ENCODE assay signal across 8 cellular contexts in the genomic region with DNA sequence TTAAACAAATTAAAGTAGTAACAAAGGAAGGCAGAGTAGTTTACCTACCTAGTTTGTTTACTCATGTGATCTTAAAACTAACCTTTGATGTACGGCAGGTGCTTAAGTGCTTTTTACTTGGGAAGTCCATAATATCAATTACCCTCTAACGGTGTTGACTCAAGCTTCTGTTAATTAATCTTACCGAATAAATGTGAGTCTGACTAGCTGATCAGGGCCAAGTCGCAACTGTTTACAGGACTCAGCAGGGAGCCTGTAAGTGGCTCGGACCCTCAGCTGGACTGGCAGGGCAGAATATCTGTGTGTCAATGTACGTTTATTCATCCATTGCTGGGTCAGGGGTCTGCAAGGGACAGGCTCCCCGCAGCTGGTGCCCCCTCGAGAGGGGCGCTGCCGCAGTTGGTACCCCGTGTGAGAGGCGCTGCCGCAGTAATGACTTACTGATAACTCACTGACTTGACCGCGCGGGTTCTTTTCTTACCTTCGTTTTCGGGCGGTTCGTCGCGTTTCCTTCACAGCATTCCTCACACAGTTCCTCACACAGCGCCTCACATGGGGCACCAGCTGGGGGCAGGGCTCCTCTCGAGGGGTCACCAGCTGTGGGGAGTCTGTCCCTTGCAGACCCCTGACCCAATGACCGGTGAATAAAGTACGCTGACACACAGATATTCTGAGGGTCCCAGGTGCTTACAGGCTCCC. TPM values are rescaled to one million over a fixed set of nuclear protein-coding genes. Genes with fewer than 3 reads are reported as not detected.
A peak's percentile ranks its signal among the peaks of the same experiment; 100 is the strongest.
DNase-seq lines count a peak whose midpoint lies in the region; ATAC-seq and TF ChIP-seq lines count a peak whose summit lies in the region.

No MANE protein-coding gene starts in this region.

- H3K9me3 Mint-ChIP-seq in CD14-positive monocyte (peaks cover 0 to 3% (median 0%) of the 10 kb centered on the region in 7 donors), glutamatergic neuron (ENCODE audit: unreplicated experiment) (peaks cover 2% of the 10 kb centered on the region)
- no peaks in the 10 kb centered on the region for H3K9me3 Mint-ChIP-seq in activated T-cell treated with anti-CD3 and anti-CD28 coated beads, Interleukin-2, amount 50 U/mL, for 4 hours

- no peak overlapping the region for H3K9ac ChIP-seq in parathyroid adenoma

- ATAC-seq in GM21390 (IDR thresholded peaks at IDR 0.05; ENCODE audit: unreplicated experiment), result peak; percentile 57
- ATAC-seq in activated T-cell treated with anti-CD3 and anti-CD28 coated beads, Interleukin-2, amount 50 U/mL, for 4 hours, result peak; percentile 57 to 82

- DNase-seq in CD14-positive monocyte (ENCODE audit: low spot score), result no peak
- DNase-seq in NCI-H146 treated with DMSO at 0.1 percent for 48 hours (lab: John Stamatoyannopoulos, UW; ENCODE audit: unreplicated experiment), result peak; percentile 38
- DNase-seq in activated T-cell treated with anti-CD3 and anti-CD28 coated beads, Interleukin-2, amount 50 U/mL, for 4 hours, result no peak
- DNase-seq in glutamatergic neuron, result peak; percentile 25
- DNase-seq in H4 (ENCODE audit: low spot score), result no peak
- DNase-seq in HuH-7 (ENCODE audit: low spot score), result no peak

- H3K27ac ChIP-seq in parathyroid adenoma, result no peak overlapping the region

- peak overlapping the region; percentile 78 to 92 for H3K4me3 Mint-ChIP-seq in CD14-positive monocyte
- peak overlapping the region; percentile 76 for H3K4me3 Mint-ChIP-seq in activated T-cell treated with anti-CD3 and anti-CD28 coated beads, Interleukin-2, amount 50 U/mL, for 4 hours
- peak overlapping the region; percentile 92 for H3K4me3 Mint-ChIP-seq in glutamatergic neuron (ENCODE audit: unreplicated experiment)

- H3K27me3 Mint-ChIP-seq in CD14-positive monocyte (ENCODE audit: low read depth in 3 of 3) (peaks cover 28 to 32% (median 29%) of the 10 kb centered on the region in 3 donors), glutamatergic neuron (ENCODE audit: unreplicated experiment) (peaks cover 6% of the 10 kb centered on the region)
- H3K27me3 Mint-ChIP-seq in activated T-cell treated with anti-CD3 and anti-CD28 coated beads, Interleukin-2, amount 50 U/mL, for 4 hours (ENCODE audit: low read depth), result peaks cover 52% of the 10 kb centered on the region

- intact Hi-C loops in CD14-positive monocyte (cut with micrococcal nuclease), result no loop called here

- H3K9me3 ChIP-seq in parathyroid adenoma (ENCODE audit: control insufficient read depth, low read length), result no peaks in the 10 kb centered on the region

- H3K4me2 ChIP-seq in parathyroid adenoma (ENCODE audit: low read length), result peak overlapping the region; percentile 55

- peak overlapping the region; percentile 41 for H3K4me3 ChIP-seq in parathyroid adenoma (ENCODE audit: low read depth, low read length)

- H3K79me2 ChIP-seq in parathyroid adenoma, result no peaks in the 10 kb centered on the region

- no peaks in the 10 kb centered on the region for H3K4me1 ChIP-seq in parathyroid adenoma

- H3K36me3 Mint-ChIP-seq in CD14-positive monocyte (no peaks in the 10 kb centered on the region), glutamatergic neuron (ENCODE audit: unreplicated experiment) (no peaks in the 10 kb centered on the region)
- no peaks in the 10 kb centered on the region for H3K36me3 Mint-ChIP-seq in activated T-cell treated with anti-CD3 and anti-CD28 coated beads, Interleukin-2, amount 50 U/mL, for 4 hours (ENCODE audit: insufficient read depth)

- TF ChIP-seq CTCF in CD14-positive monocyte (IDR thresholded peaks at IDR 0.05), result no peak
- no peak for TF ChIP-seq CTCF in glutamatergic neuron (IDR thresholded peaks at IDR 0.05; ENCODE audit: partially characterized antibody, unreplicated experiment)
- TF ChIP-seq CTCF in parathyroid adenoma (IDR thresholded peaks at IDR 0.05), result no peak

- H3K27ac Mint-ChIP-seq in CD14-positive monocyte (peak overlapping the region in 1 of 7 donors; percentile 24), glutamatergic neuron (ENCODE audit: unreplicated experiment) (no peak overlapping the region)

- no peaks in the 10 kb centered on the region for H3K27me3 ChIP-seq in parathyroid adenoma (ENCODE audit: control insufficient read depth, insufficient read depth, low read length)

- H3K4me1 Mint-ChIP-seq in CD14-positive monocyte, result peaks cover 10% of the 10 kb centered on the region
- peaks cover 7% of the 10 kb centered on the region for H3K4me1 Mint-ChIP-seq in activated T-cell treated with anti-CD3 and anti-CD28 coated beads, Interleukin-2, amount 50 U/mL, for 4 hours (ENCODE audit: low read depth)
- peaks cover 3% of the 10 kb centered on the region for H3K4me1 Mint-ChIP-seq in glutamatergic neuron (ENCODE audit: low read depth, unreplicated experiment)

- H3K36me3 ChIP-seq in parathyroid adenoma (ENCODE audit: control insufficient read depth, insufficient read depth, low read length), result no peaks in the 10 kb centered on the region

- H2AFZ ChIP-seq in parathyroid adenoma, result no peak overlapping the region

RNA-seq across cellular contexts. Expression of gene FMO1, which starts 2.9 kb away (rescaled TPM):
- polyA plus RNA-seq in CD14-positive monocyte, result not detected
- total RNA-seq in activated T-cell treated with anti-CD3 and anti-CD28 coated beads, Interleukin-2, amount 50 U/mL, for 4 hours, result not detected
- total RNA-seq in glutamatergic neuron (ENCODE audit: unreplicated experiment), result not detected
- 0.06 TPM in 1 of 2 replicates, not detected in the other for total RNA-seq in H4 (2014; rRNA removed; shearing (Covaris generic))

Comparison
In these comparisons a context has a peak if more than half of its experiments do, and no peak if none do; other contexts are left out.
1. DNase-seq: peak in NCI-H146 treated with DMSO at 0.1 percent for 48 hours (single experiment) and glutamatergic neuron (single experiment); none in CD14-positive monocyte (single experiment), activated T-cell treated with anti-CD3 and anti-CD28 coated beads, Interleukin-2, amount 50 U/mL, for 4 hours (single experiment), H4 (single experiment) and HuH-7 (single experiment).
2. Peak in every context shown above with its lines, with median percentiles within 50 percentile points of each other: H3K4me3 Mint-ChIP-seq.